In the genomic region with DNA sequence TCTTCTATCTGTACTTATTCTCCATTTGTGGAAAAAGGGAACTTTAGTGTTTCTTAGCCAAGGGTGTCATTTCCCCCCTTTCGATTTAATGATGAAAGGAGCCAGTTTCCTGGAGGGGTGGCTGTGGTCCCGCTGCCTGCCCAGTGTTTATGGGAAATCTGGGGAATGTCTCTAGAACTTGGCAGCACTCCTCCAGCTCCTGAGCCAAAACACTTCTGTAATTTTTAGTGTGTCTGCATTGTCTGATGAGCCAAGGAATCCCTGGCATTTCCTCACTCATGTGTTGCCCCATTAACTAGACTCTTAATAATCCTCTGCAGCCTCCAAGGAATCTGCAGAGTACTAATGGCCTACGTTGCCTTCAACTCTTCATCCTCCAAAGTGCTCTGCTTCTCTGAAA, we compare ENCODE assay signal across 14 cellular contexts.
DNase-seq lines count a peak whose midpoint lies in the region; ATAC-seq, FAIRE-seq and TF ChIP-seq lines count a peak whose summit lies in the region.
"Had no signal": no experiment of that assay in that cellular context is flagged by ENCODE, and none has a peak within 500 bp of the region (broad histone marks: within the 10 kb centered on the region; RNA-seq: fewer than 3 reads in every experiment).

No MANE protein-coding gene starts in this region.

- TF ChIP-seq RAD21 in liver (IDR thresholded peaks at IDR 0.05) (no peak), HepG2 (CRISPR knock-in tag; IDR thresholded peaks at IDR 0.05) (no peak)

- CTCF ChIA-PET in HepG2 (lab: Yijun Ruan, JAX; ENCODE audit: low intra/inter-chr PET ratio, low total read pairs), result no interaction called here

- no peak for FAIRE-seq in HepG2 (lab: Jason Lieb, UNC)
- FAIRE-seq: G401.6 had no signal

- in situ Hi-C loops in HepG2 (cut with HindIII; ENCODE audit: extremely low pct_ligation_motif_present, low pct_unique_long_range_greater_than_20kb), result no loop called here

- no peak for TF ChIP-seq POLR2A in HepG2 (IDR thresholded peaks at IDR 0.05; ENCODE audit: insufficient read depth in 1 of 2, low read depth in 2 of 2, low read length in 2 of 2)

- H3K27me3 Mint-ChIP-seq in activated T-cell treated with anti-CD3 and anti-CD28 coated beads, Interleukin-2, amount 50 U/mL, for 72 hours (ENCODE audit: low read depth), result no peaks in the 10 kb centered on the region
- no peaks in the 10 kb centered on the region for H3K27me3 Mint-ChIP-seq in activated naive CD8-positive, alpha-beta T cell treated with anti-CD3 and anti-CD28 coated beads for 36 hours

- TF ChIP-seq EP300 in HepG2 (IDR thresholded peaks at IDR 0.05; ENCODE audit: low read depth in 2 of 2, low read length in 2 of 2) (no peak), HepG2 (CRISPR knock-in tag; IDR thresholded peaks at IDR 0.05; ENCODE audit: borderline replicate concordance) (no peak)

- WGBS in liver, result 51% methylated on average over 3 of the region's 3 CpGs
- 0% methylated on average over 3 of the region's 3 CpGs for WGBS in HepG2 (ENCODE audit: low lambda C conversion rate)
- 2 to 9% methylated on average over 3 of the region's 3 CpGs for WGBS in heart right ventricle, 2 donors

- TF ChIP-seq CTCF in liver (IDR thresholded peaks at IDR 0.05; ENCODE audit: low read depth, low read length, missing input control) (no peak), HepG2 (CRISPR knock-in tag; IDR thresholded peaks at IDR 0.05) (no peak), heart right ventricle (IDR thresholded peaks at IDR 0.05) (no peak)

- H3K4me2 ChIP-seq in HepG2 (ENCODE audit: low read depth, low read length), result no peak overlapping the region

- H3K27ac ChIP-seq in liver (ENCODE audit: low read depth in 1 of 2, low read length in 2 of 2) (no peak overlapping the region), HepG2 (ENCODE audit: extremely low read length, insufficient read depth, low read length) (no peak overlapping the region), heart right ventricle (peak overlapping the region in 3 of 10 donors; percentile 1 to 47 (median 40))

- no TSS peak for BruUV-seq in HepG2 (replicated peaks; lab: Mats Ljungman, UMichigan)

- no peaks in the 10 kb centered on the region for H3K27me3 ChIP-seq in liver (ENCODE audit: control insufficient read depth in 4 of 4, insufficient read depth in 4 of 4, low read length in 3 of 4)
- no peaks in the 10 kb centered on the region for H3K27me3 ChIP-seq in HepG2 (ENCODE audit: control insufficient read depth in 1 of 2, insufficient read depth in 2 of 2, low read length in 2 of 2)
- no peaks in the 10 kb centered on the region for H3K27me3 ChIP-seq in heart right ventricle

- POLR2A ChIA-PET in HepG2 (lab: Yijun Ruan, JAX), result no interaction called here

- no peaks in the 10 kb centered on the region for H3K4me1 Mint-ChIP-seq in activated T-cell treated with anti-CD3 and anti-CD28 coated beads, Interleukin-2, amount 50 U/mL, for 72 hours (ENCODE audit: low read depth)
- no peaks in the 10 kb centered on the region for H3K4me1 Mint-ChIP-seq in activated naive CD8-positive, alpha-beta T cell treated with anti-CD3 and anti-CD28 coated beads for 36 hours
- H3K4me1 Mint-ChIP-seq: nephron progenitor cell had no signal

- no peak for DNase-seq in HepG2 (ENCODE audit: low spot score)
- peak; percentile 22 to 61 for DNase-seq in heart right ventricle
- DNase-seq in non-pigmented ciliary epithelial cell (ENCODE audit: low read depth), result peak; percentile 15
- DNase-seq in activated T-cell treated with anti-CD3 and anti-CD28 coated beads, Interleukin-2, amount 50 U/mL, for 72 hours, result no peak
- no peak for DNase-seq in HT-29 (ENCODE audit: low spot score)
- DNase-seq in SIG-M5 (lab: John Stamatoyannopoulos, UW), result no peak
- DNase-seq in activated naive CD8-positive, alpha-beta T cell treated with anti-CD3 and anti-CD28 coated beads for 36 hours, result no peak
- DNase-seq: 8988T; activated CD4-positive, alpha-beta T cell treated with anti-CD3 and anti-CD28 coated beads, Interleukin-2, amount 50 U/mL, for 1 hour; amniotic stem cell; NCI-H1930; nephron progenitor cell had no signal

- no peak overlapping the region for H2AFZ ChIP-seq in HepG2 (ENCODE audit: low read length)

- H3K9me3 ChIP-seq in liver (ENCODE audit: control insufficient read depth in 4 of 4, low read length in 3 of 4) (no peaks in the 10 kb centered on the region), HepG2 (ENCODE audit: low read length) (peaks cover 65% of the 10 kb centered on the region), heart right ventricle (peaks cover 0 to 6% (median 0%) of the 10 kb centered on the region in 11 donors)

- H3K4me1 ChIP-seq in liver (ENCODE audit: control insufficient read depth in 4 of 4, insufficient read depth in 4 of 4, low read length in 3 of 4), result no peaks in the 10 kb centered on the region
- H3K4me1 ChIP-seq in HepG2 (ENCODE audit: insufficient read depth, low read length), result no peaks in the 10 kb centered on the region
- H3K4me1 ChIP-seq in heart right ventricle, result peaks cover 0 to 46% (median 21%) of the 10 kb centered on the region in 9 donors

- H3K9ac ChIP-seq in liver (ENCODE audit: low read depth in 1 of 2, low read length in 2 of 2), result no peak overlapping the region
- H3K9ac ChIP-seq in HepG2 (ENCODE audit: insufficient read depth, low read depth, low read length), result no peak overlapping the region

- H4K20me1 ChIP-seq in HepG2 (ENCODE audit: insufficient read depth, low read length), result no peaks in the 10 kb centered on the region

- intact Hi-C loops in HepG2 (cut with micrococcal nuclease; ENCODE audit: unreplicated experiment) (no loop called here), heart right ventricle (cut with DNase I) (loop anchor here in 1 of 10 donors (5.0 kb wide), 1 partner anchor 198 kb away; no protein-coding TSS in a partner anchor)

- ATAC-seq in HepG2, result no peak
- peak; percentile 64 to 97 (median 84) for ATAC-seq in heart right ventricle
- ATAC-seq in activated T-cell treated with anti-CD3 and anti-CD28 coated beads, Interleukin-2, amount 50 U/mL, for 72 hours (replicated peaks in 1 of 2), result no peak

- H3K36me3 ChIP-seq in liver (ENCODE audit: control insufficient read depth in 4 of 4, insufficient read depth in 3 of 4, low read depth in 1 of 4, low read length in 3 of 4) (no peaks in the 10 kb centered on the region), HepG2 (replicated peaks in 1 of 2; ENCODE audit: control insufficient read depth in 1 of 2, insufficient read depth in 2 of 2, low read length in 2 of 2) (no peaks in the 10 kb centered on the region), heart right ventricle (no peaks in the 10 kb centered on the region)

- H3K27ac Mint-ChIP-seq in activated T-cell treated with anti-CD3 and anti-CD28 coated beads, Interleukin-2, amount 50 U/mL, for 72 hours, result no peak overlapping the region
- H3K27ac Mint-ChIP-seq in activated naive CD8-positive, alpha-beta T cell treated with anti-CD3 and anti-CD28 coated beads for 36 hours, result no peak overlapping the region
- H3K27ac Mint-ChIP-seq: nephron progenitor cell had no signal

- H3K4me3 ChIP-seq in liver (ENCODE audit: low read depth in 1 of 3, low read length in 3 of 3), result no peak overlapping the region
- no peak overlapping the region for H3K4me3 ChIP-seq in HepG2 (replicated peaks in 1 of 3; ENCODE audit: insufficient read depth in 1 of 3, low read depth in 2 of 3, low read length in 3 of 3)
- no peak overlapping the region for H3K4me3 ChIP-seq in heart right ventricle

- H3K9me3 Mint-ChIP-seq in activated T-cell treated with anti-CD3 and anti-CD28 coated beads, Interleukin-2, amount 50 U/mL, for 72 hours, result peaks cover 0 to 2% of the 10 kb centered on the region in 2 donors
- H3K9me3 Mint-ChIP-seq in activated naive CD8-positive, alpha-beta T cell treated with anti-CD3 and anti-CD28 coated beads for 36 hours, result peaks cover 2% of the 10 kb centered on the region

- H3K4me3 Mint-ChIP-seq in activated T-cell treated with anti-CD3 and anti-CD28 coated beads, Interleukin-2, amount 50 U/mL, for 72 hours, result no peak overlapping the region
- no peak overlapping the region for H3K4me3 Mint-ChIP-seq in activated naive CD8-positive, alpha-beta T cell treated with anti-CD3 and anti-CD28 coated beads for 36 hours
- H3K4me3 Mint-ChIP-seq: nephron progenitor cell had no signal

- peaks cover 0 to 2% of the 10 kb centered on the region in 2 donors for H3K36me3 Mint-ChIP-seq in activated T-cell treated with anti-CD3 and anti-CD28 coated beads, Interleukin-2, amount 50 U/mL, for 72 hours (ENCODE audit: insufficient read depth in 2 of 2)
- no peaks in the 10 kb centered on the region for H3K36me3 Mint-ChIP-seq in activated naive CD8-positive, alpha-beta T cell treated with anti-CD3 and anti-CD28 coated beads for 36 hours

- no peaks in the 10 kb centered on the region for H3K79me2 ChIP-seq in HepG2 (ENCODE audit: insufficient read depth, low read length)

TF ChIP-seq in liver, 16 proteins besides CTCF, POLR2A, EP300 and RAD21 (continues in another document):
- TF ChIP-seq FOXA2 (IDR thresholded peaks at IDR 0.05), result no peak
- no peak for TF ChIP-seq EGR1 (IDR thresholded peaks at IDR 0.05; ENCODE audit: low read depth in 2 of 2)
- TF ChIP-seq, protein P1, sequence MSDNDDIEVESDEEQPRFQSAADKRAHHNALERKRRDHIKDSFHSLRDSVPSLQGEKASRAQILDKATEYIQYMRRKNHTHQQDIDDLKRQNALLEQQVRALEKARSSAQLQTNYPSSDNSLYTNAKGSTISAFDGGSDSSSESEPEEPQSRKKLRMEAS (IDR thresholded peaks at IDR 0.05), result no peak
- no peak for TF ChIP-seq JUND (IDR thresholded peaks at IDR 0.05)
- no peak for TF ChIP-seq YY1 (IDR thresholded peaks at IDR 0.05)
- TF ChIP-seq GABPA (IDR thresholded peaks at IDR 0.05 in 1 of 2, conservative IDR thresholded peaks at IDR 0.05 in 1 of 2), result no peak
- TF ChIP-seq, protein P2, sequence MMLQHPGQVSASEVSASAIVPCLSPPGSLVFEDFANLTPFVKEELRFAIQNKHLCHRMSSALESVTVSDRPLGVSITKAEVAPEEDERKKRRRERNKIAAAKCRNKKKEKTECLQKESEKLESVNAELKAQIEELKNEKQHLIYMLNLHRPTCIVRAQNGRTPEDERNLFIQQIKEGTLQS (IDR thresholded peaks at IDR 0.05), result no peak
- peak; percentile 53 to 78 for TF ChIP-seq RXRA (IDR thresholded peaks at IDR 0.05)

TF ChIP-seq in HepG2, 621 proteins besides CTCF, POLR2A, EP300 and RAD21 (continues in another document):
- no peak for TF ChIP-seq ZNF329 (CRISPR knock-in tag; IDR thresholded peaks at IDR 0.05; ENCODE audit: low read depth)
- no peak for TF ChIP-seq MYC (CRISPR knock-in tag; IDR thresholded peaks at IDR 0.05; ENCODE audit: borderline replicate concordance)

Comparison
In these comparisons a context has a peak if more than half of its experiments do, and no peak if none do; other contexts are left out.
1. ATAC-seq: peak in heart right ventricle (8 of 8); none in HepG2 (single experiment) and activated T-cell treated with anti-CD3 and anti-CD28 coated beads, Interleukin-2, amount 50 U/mL, for 72 hours (0 of 2).
2. DNase-seq: peak in heart right ventricle (2 of 2) and non-pigmented ciliary epithelial cell (single experiment); none in HepG2 (single experiment), activated T-cell treated with anti-CD3 and anti-CD28 coated beads, Interleukin-2, amount 50 U/mL, for 72 hours (0 of 2), HT-29 (single experiment), SIG-M5 (single experiment) and activated naive CD8-positive, alpha-beta T cell treated with anti-CD3 and anti-CD28 coated beads for 36 hours (single experiment).